ENCODE assay signal across 1 cellular context in genomic region chr13:91661692-91662490, GRCh38.
A peak's percentile ranks its signal among the peaks of the same experiment; 100 is the strongest.
TF ChIP-seq lines count a peak whose summit lies in the region.

No MANE protein-coding gene starts in this region.

TF ChIP-seq in K562, 482 proteins besides CTCF, POLR2A, EP300 and RAD21 (continued from another document):
- TF ChIP-seq VEZF1 (CRISPR knock-in tag; IDR thresholded peaks at IDR 0.05) (no peak), MCM7 (IDR thresholded peaks at IDR 0.05) (peak in 1 of 2 experiments; percentile 81; a peak in 1 of 4 replicates), COPS2 (conservative IDR thresholded peaks at IDR 0.05) (no peak), AFF4 (CRISPR knock-in tag; IDR thresholded peaks at IDR 0.05) (no peak), TRIM24 (IDR thresholded peaks at IDR 0.05) (no peak), CREBBP (IDR thresholded peaks at IDR 0.05; ENCODE audit: low read depth, low read length) (no peak), MCM3 (IDR thresholded peaks at IDR 0.05) (peak; percentile 81; the same call in 1 of the 2 replicates), MITF (IDR thresholded peaks at IDR 0.05) (no peak), RAD51 (IDR thresholded peaks at IDR 0.05; ENCODE audit: borderline replicate concordance, low read depth) (no peak), ZNF133 (CRISPR knock-in tag; IDR thresholded peaks at IDR 0.05) (no peak), C11orf30 (IDR thresholded peaks at IDR 0.05; ENCODE audit: low read depth) (0 out of 2 replicates have a peak, but pooled peaks have one; percentile 4), SMAD3 (CRISPR knock-in tag; conservative IDR thresholded peaks at IDR 0.05) (no peak), HNRNPUL1 (IDR thresholded peaks at IDR 0.05; ENCODE audit: low read length) (no peak)
TF ChIP-seq in K562: peak in this region for 4.
